In the genomic region with DNA sequence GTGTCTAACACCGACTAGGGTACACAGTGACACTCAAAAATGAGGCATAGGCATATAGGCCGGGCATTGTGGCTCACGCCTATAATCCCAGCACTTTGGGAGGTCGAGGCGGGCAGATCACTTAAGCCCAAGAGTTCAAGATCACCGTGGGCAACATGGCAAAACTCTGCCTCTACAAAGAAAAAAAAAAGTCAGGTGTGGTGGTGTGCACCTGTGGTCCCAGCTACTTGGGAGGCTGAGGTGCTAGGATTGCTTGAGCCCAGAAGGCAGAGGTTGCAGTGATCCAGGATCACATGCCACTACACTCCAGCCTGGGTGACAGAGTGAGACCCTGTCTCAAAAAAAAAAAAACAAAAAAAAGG, we compare ENCODE assay signal across 8 cellular contexts. TPM values are rescaled to one million over a fixed set of nuclear protein-coding genes. Genes with fewer than 3 reads are reported as not detected.
DNase-seq lines count a peak whose midpoint lies in the region; ATAC-seq and TF ChIP-seq lines count a peak whose summit lies in the region.
"Not testable (repeated sequence)": the region's sequence is repeated elsewhere in the genome, so short reads cannot be mapped to it uniquely, and the experiment has no call there.

No MANE protein-coding gene starts in this region.

- intact Hi-C loops in colonic mucosa (cut with DNase I); left ventricle myocardium inferior (cut with micrococcal nuclease): not testable (repeated sequence)

- H3K9ac ChIP-seq in HUES64 (ENCODE audit: low read depth, low read length): not testable (repeated sequence)
- peak overlapping the region in 1 of 2 donors; percentile 82 for H3K9ac ChIP-seq in colonic mucosa (ENCODE audit: low read depth in 2 of 2, low read length in 2 of 2)

- ATAC-seq in T-helper 17 cell; activated naive CD4-positive, alpha-beta T cell treated with anti-CD3 and anti-CD28 coated beads, Interleukin-2, amount 50 U/mL, for 72 hours; stimulated activated naive CD8-positive, alpha-beta T cell treated with anti-CD3 and anti-CD28 coated beads, Interleukin-15, amount 100 ng/mL, for 72 hours: not testable (repeated sequence)

- DNase-seq in T-helper 17 cell; activated naive CD4-positive, alpha-beta T cell treated with anti-CD3 and anti-CD28 coated beads, Interleukin-2, amount 50 U/mL, for 72 hours (ENCODE audit: low spot score in 2 of 2); colonic mucosa; left ventricle myocardium inferior; stimulated activated naive CD8-positive, alpha-beta T cell treated with anti-CD3 and anti-CD28 coated beads, Interleukin-15, amount 100 ng/mL, for 72 hours: not testable (repeated sequence)

- not testable (repeated sequence) for H3K36me3 ChIP-seq in ACC112 (ENCODE audit: insufficient read depth, low read length); HUES64 (ENCODE audit: insufficient read depth, low read length); colonic mucosa; left ventricle myocardium inferior; neutrophil

- peak overlapping the region; percentile 95 for H3K27ac ChIP-seq in ACC112 (ENCODE audit: low read depth, low read length)
- H3K27ac ChIP-seq in HUES64 (ENCODE audit: low read depth, low read length): peak overlapping the region; percentile 89; the same call in 1 of the 2 replicates
- H3K27ac ChIP-seq in colonic mucosa: peak overlapping the region; percentile 87
- H3K27ac ChIP-seq in left ventricle myocardium inferior (replicated peaks): peak overlapping the region; percentile 75
- peak overlapping the region; percentile 55 for H3K27ac ChIP-seq in neutrophil

- H3K9me3 ChIP-seq in HUES64 (ENCODE audit: insufficient read depth, low read depth, low read length) (peaks cover 12% of the 10 kb centered on the region), left ventricle myocardium inferior (replicated peaks) (peaks cover 16% of the 10 kb centered on the region)
- not testable (repeated sequence) for H3K9me3 ChIP-seq in T-helper 17 cell (ENCODE audit: control insufficient read depth, low read length, poor library complexity, severe bottlenecking); colonic mucosa; neutrophil

- H3K9me3 Mint-ChIP-seq in activated naive CD4-positive, alpha-beta T cell treated with anti-CD3 and anti-CD28 coated beads, Interleukin-2, amount 50 U/mL, for 72 hours; stimulated activated naive CD8-positive, alpha-beta T cell treated with anti-CD3 and anti-CD28 coated beads, Interleukin-15, amount 100 ng/mL, for 72 hours: not testable (repeated sequence)

- peak overlapping the region; percentile 67 for H3K4me3 Mint-ChIP-seq in T-helper 17 cell
- H3K4me3 Mint-ChIP-seq in stimulated activated naive CD8-positive, alpha-beta T cell treated with anti-CD3 and anti-CD28 coated beads, Interleukin-15, amount 100 ng/mL, for 72 hours: peak overlapping the region; percentile 57 to 60

- not testable (repeated sequence) for H3K27me3 ChIP-seq in ACC112 (ENCODE audit: insufficient read depth, low read length); HUES64 (ENCODE audit: insufficient read depth, low read length); colonic mucosa; left ventricle myocardium inferior (ENCODE audit: low read depth); neutrophil

- H3K4me3 ChIP-seq in ACC112 (ENCODE audit: low read depth, low read length): peak overlapping the region; percentile 73
- not testable (repeated sequence) for H3K4me3 ChIP-seq in HUES64 (ENCODE audit: low read length); colonic mucosa; left ventricle myocardium inferior; neutrophil (ENCODE audit: low read depth in 1 of 2, low read length in 1 of 2)

- H3K36me3 Mint-ChIP-seq in T-helper 17 cell (ENCODE audit: low read depth); activated naive CD4-positive, alpha-beta T cell treated with anti-CD3 and anti-CD28 coated beads, Interleukin-2, amount 50 U/mL, for 72 hours: not testable (repeated sequence)

- WGBS in HUES64: 89% methylated on average over 6 of the region's 6 CpGs

- H3K79me2 ChIP-seq in ACC112 (ENCODE audit: control insufficient read depth, insufficient read depth, low read length, unreplicated experiment): peaks cover 33% of the 10 kb centered on the region

- H3K27me3 Mint-ChIP-seq in T-helper 17 cell; stimulated activated naive CD8-positive, alpha-beta T cell treated with anti-CD3 and anti-CD28 coated beads, Interleukin-15, amount 100 ng/mL, for 72 hours: not testable (repeated sequence)

- H3K4me1 Mint-ChIP-seq in T-helper 17 cell: peaks cover 16% of the 10 kb centered on the region
- H3K4me1 Mint-ChIP-seq in stimulated activated naive CD8-positive, alpha-beta T cell treated with anti-CD3 and anti-CD28 coated beads, Interleukin-15, amount 100 ng/mL, for 72 hours: peaks cover 41% of the 10 kb centered on the region

- H3K4me1 ChIP-seq in ACC112 (ENCODE audit: control insufficient read depth, insufficient read depth, low read length, unreplicated experiment) (peaks cover 45% of the 10 kb centered on the region), HUES64 (ENCODE audit: insufficient read depth, low read length) (peaks cover 15% of the 10 kb centered on the region), colonic mucosa (peaks cover 16% of the 10 kb centered on the region), left ventricle myocardium inferior (peaks cover 46% of the 10 kb centered on the region), neutrophil (ENCODE audit: control insufficient read depth in 1 of 2, insufficient read depth in 1 of 2, low read depth in 1 of 2, low read length in 1 of 2) (peaks cover 13 to 19% of the 10 kb centered on the region in 2 experiments)

- H2AFZ ChIP-seq in ACC112 (ENCODE audit: low read length, unreplicated experiment): not testable (repeated sequence)

- H3K27ac Mint-ChIP-seq in T-helper 17 cell: peak overlapping the region; percentile 92
- peak overlapping the region; percentile 89 to 93 for H3K27ac Mint-ChIP-seq in activated naive CD4-positive, alpha-beta T cell treated with anti-CD3 and anti-CD28 coated beads, Interleukin-2, amount 50 U/mL, for 72 hours
- H3K27ac Mint-ChIP-seq in stimulated activated naive CD8-positive, alpha-beta T cell treated with anti-CD3 and anti-CD28 coated beads, Interleukin-15, amount 100 ng/mL, for 72 hours: peak overlapping the region; percentile 95 to 96

- not testable (repeated sequence) for TF ChIP-seq CTCF in colonic mucosa (IDR thresholded peaks at IDR 0.05); left ventricle myocardium inferior (IDR thresholded peaks at IDR 0.05; ENCODE audit: borderline replicate concordance); neutrophil (IDR thresholded peaks at IDR 0.05)

RNA-seq across cellular contexts. Expression of gene TOP1, which starts 24.7 kb away (rescaled TPM):
- polyA plus RNA-seq in HUES64 (2013, experiment 1 of 2): 85.0 TPM
- polyA plus RNA-seq in HUES64 (2013, experiment 2 of 2): 89.4 TPM
- total RNA-seq in T-helper 17 cell (10 to 100 TPM; 37.4 to 44.4 TPM), colonic mucosa (10 to 100 TPM; 80.6 to 85.5 TPM), left ventricle myocardium inferior (23.9 TPM)
- 10 to 100 TPM; 62.4 to 98.9 TPM for total RNA-seq in activated naive CD4-positive, alpha-beta T cell treated with anti-CD3 and anti-CD28 coated beads, Interleukin-2, amount 50 U/mL, for 72 hours
